ENCODE assay signal across 29 cellular contexts in the genomic region with DNA sequence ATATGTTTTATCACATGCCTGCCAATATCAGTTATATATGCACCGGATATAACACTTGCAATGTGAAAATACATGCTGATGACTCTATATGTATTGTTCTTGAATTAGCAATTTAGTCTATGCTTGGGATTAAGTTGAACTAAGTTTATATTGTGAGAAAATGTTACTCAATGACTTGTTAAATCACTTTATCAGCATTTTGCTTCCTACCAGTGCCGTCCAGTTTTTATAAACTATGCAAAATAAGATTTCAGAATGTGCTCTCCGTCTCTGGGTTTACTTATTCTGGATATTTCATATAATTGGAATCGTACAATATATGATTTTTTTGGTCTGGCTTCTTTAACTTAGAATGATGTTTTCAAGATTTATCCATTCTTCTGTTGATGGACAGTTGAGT. TPM values are rescaled to one million over a fixed set of nuclear protein-coding genes. Genes with fewer than 3 reads are reported as not detected.
"Had no signal": no experiment of that assay in that cellular context is flagged by ENCODE, and none has a peak within 500 bp of the region (broad histone marks: within the 10 kb centered on the region; RNA-seq: fewer than 3 reads in every experiment).

No MANE protein-coding gene starts in this region.

- H3K9me3 ChIP-seq: stomach, suprapubic skin, testis, thoracic aorta, thyroid gland, tibial artery, transverse colon, upper lobe of left lung, upper lobe of right lung, uterus, vagina had no signal

- H3K36me3 ChIP-seq: stomach, suprapubic skin, thoracic aorta, thyroid gland, tibial artery, tibial nerve, transverse colon, upper lobe of left lung, upper lobe of right lung, uterus, vagina had no signal

- FAIRE-seq: urothelium cell line had no signal

- H3K4me1 ChIP-seq: stomach, suprapubic skin, testis, thyroid gland, tibial artery, tibial nerve, upper lobe of left lung, upper lobe of right lung, uterus, vagina had no signal

- H3K27ac ChIP-seq: stomach, suprapubic skin, testis, thoracic aorta, thyroid gland, tibial artery, tibial nerve, transverse colon, upper lobe of left lung, upper lobe of right lung, uterus, vagina had no signal

- H3K27me3 ChIP-seq: stomach, suprapubic skin, testis, thyroid gland, tibial artery, tibial nerve, transverse colon, upper lobe of left lung, upper lobe of right lung, uterus, vagina had no signal

- DNase-seq: stimulated activated CD4-positive, alpha-beta T cell treated with anti-CD3 and anti-CD28 coated beads, Interleukin-2, amount 100 ng/mL, for 48 hours; stimulated activated CD4-positive, alpha-beta T cell treated with anti-CD3 and anti-CD28 coated beads, Interleukin-4, amount 100 ng/mL, for 1 hour; stimulated activated CD4-positive, alpha-beta T cell treated with anti-CD3 and anti-CD28 coated beads, Interleukin-4, amount 100 ng/mL, for 24 hours; stimulated activated CD4-positive, alpha-beta T cell treated with anti-CD3 and anti-CD28 coated beads, Interleukin-4, amount 100 ng/mL, for 4 hours; stimulated activated CD8-positive, alpha-beta memory T cell treated with anti-CD3 and anti-CD28 coated beads, Interleukin-4, amount 100 ng/mL, for 48 hours; stimulated activated naive B cell treated with anti-CD40 and anti-IgM and Interleukin-4, amounts not matched to agents 10 μg/mL and 1 μg/mL and 100 μg/mL, for 72 hours; stimulated activated naive CD4-positive, alpha-beta T cell; stimulated activated naive CD4-positive, alpha-beta T cell treated with Interleukin-2 at 50 U/mL for 16 hours; stimulated activated naive CD8-positive, alpha-beta T cell treated with anti-CD3 and anti-CD28 coated beads, Interleukin-15, amount 100 ng/mL, for 72 hours; stimulated activated naive CD8-positive, alpha-beta T cell treated with anti-CD3 and anti-CD28 coated beads, Interleukin-15, Interleukin-2, amounts not matched to agents 100 U/mL and 50 U/mL, for 24 hours; stomach; substantia nigra; testis; thyroid gland; tibial artery; transverse colon; trophoblast cell; upper lobe of left lung; upper lobe of right lung; uterus had no signal

- ATAC-seq: stimulated activated effector memory CD8-positive, alpha-beta T cell treated with anti-CD3 and anti-CD28 coated beads, Interleukin-12 subunit alpha, Interleukin-12 subunit beta, amount 100 ng/mL, for 72 hours; stimulated activated memory B cell treated with anti-CD40 and anti-IgM and Interleukin-4, amounts not matched to agents 10 μg/mL and 1 μg/mL and 100 μg/mL, for 72 hours; stimulated activated naive B cell treated with anti-CD40 and anti-IgM and Interleukin-4, amounts not matched to agents 10 μg/mL and 1 μg/mL and 100 μg/mL, for 72 hours; stimulated activated naive CD8-positive, alpha-beta T cell treated with anti-CD3 and anti-CD28 coated beads, Interleukin-15, amount 100 ng/mL, for 72 hours; stimulated activated naive CD8-positive, alpha-beta T cell treated with anti-CD3 and anti-CD28 coated beads, Interleukin-15, Interleukin-2, amounts not matched to agents 100 U/mL and 50 U/mL, for 24 hours; upper lobe of right lung had no signal

- H3K4me3 ChIP-seq: stomach, suprapubic skin, testis, thoracic aorta, thyroid gland, tibial artery, tibial nerve, transverse colon, upper lobe of left lung, upper lobe of right lung, uterus, vagina had no signal

RNA-seq across cellular contexts. Expression of gene SLC26A3, which starts 25.5 kb away (rescaled TPM):
- total RNA-seq: temporal lobe, thoracic aorta, tibial nerve, upper lobe of right lung, urinary bladder, vagina had no signal
